39 cellular contexts compared by ENCODE assay signal in the genomic region with DNA sequence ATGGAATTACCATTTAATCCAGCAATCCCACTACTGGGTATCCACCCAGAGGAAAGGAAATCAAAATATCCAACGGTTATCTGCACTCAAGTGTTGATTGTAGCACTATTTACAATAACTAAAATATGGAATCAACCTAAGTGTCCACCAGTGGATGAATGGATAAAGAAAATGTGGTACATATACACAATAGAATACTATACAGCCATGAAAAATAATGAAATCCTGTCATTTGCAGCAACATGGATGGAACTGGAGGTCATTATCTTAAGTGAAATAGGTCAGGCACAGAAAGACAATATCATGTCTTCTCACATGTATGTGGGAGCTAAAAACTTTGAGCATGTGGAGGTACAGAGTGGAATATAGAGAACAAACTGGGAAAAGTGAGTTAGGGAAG.
"Had no signal": no experiment of that assay in that cellular context is flagged by ENCODE, and none has a peak within 500 bp of the region (broad histone marks: within the 10 kb centered on the region; RNA-seq: fewer than 3 reads in every experiment).

No MANE protein-coding gene starts in this region.

- H3K27me3 ChIP-seq: adrenal gland, ascending aorta, body of pancreas, brain microvascular endothelial cell, breast epithelium, cardiac muscle cell had no signal

- H3K4me3 ChIP-seq: adrenal gland, ascending aorta, body of pancreas, breast epithelium, cardiac muscle cell had no signal

- H3K27me3 Mint-ChIP-seq: brain had no signal

- H3K4me1 ChIP-seq: adrenal gland, ascending aorta, body of pancreas, breast epithelium had no signal

- FAIRE-seq: astrocyte, bronchial epithelial cell had no signal

- H3K27ac Mint-ChIP-seq: activated naive CD4-positive, alpha-beta T cell treated with anti-CD3 and anti-CD28 coated beads for 36 hours; activated naive CD4-positive, alpha-beta T cell treated with anti-CD3 and anti-CD28 coated beads, Interleukin-2, amount 10 ng/mL, durations not matched to agents 7 days and 5 days; activated naive CD4-positive, alpha-beta T cell treated with anti-CD3 and anti-CD28 coated beads, Interleukin-2, amount 50 U/mL, for 24 hours; activated naive CD4-positive, alpha-beta T cell treated with anti-CD3 and anti-CD28 coated beads, Interleukin-2, amount 50 U/mL, for 72 hours; activated naive CD8-positive, alpha-beta T cell; activated naive CD8-positive, alpha-beta T cell treated with anti-CD3 and anti-CD28 coated beads for 36 hours; activated naive CD8-positive, alpha-beta T cell treated with anti-CD3 and anti-CD28 coated beads, Interleukin-2, amount 10 ng/mL, durations not matched to agents 7 days and 5 days; activated naive CD8-positive, alpha-beta T cell treated with anti-CD3 and anti-CD28 coated beads, Interleukin-2, amount 50 U/mL, for 24 hours; activated T-cell treated with anti-CD3 and anti-CD28 coated beads, Interleukin-2, amount 50 U/mL, for 24 hours; activated T-cell treated with anti-CD3 and anti-CD28 coated beads, Interleukin-2, amount 50 U/mL, for 72 hours; activated T-helper 1 cell treated with anti-CD3 and anti-CD28 coated beads, Interleukin-12 subunit alpha, Interleukin-12 subunit beta, Interleukin-2, Interleukin-4 antibody, amounts not matched to agents 30 ng/mL and 10 ng/mL and 1 ng/mL, durations not matched to agents 14 hours and 24 hours and 36 hours; activated T-helper 17 cell treated with anti-CD3 and anti-CD28 coated beads, Interleukin-2, amount 50 U/mL, for 72 hours; activated T-helper 2 cell treated with anti-CD3 and anti-CD28 coated beads, Interferon-gamma antibody, Interleukin-2, Interleukin-4, amounts not matched to agents 10 μg/mL and 5 μg/mL and 100 μg/mL, durations not matched to agents 14 hours and 24 hours and 36 hours; brain had no signal

- H3K4me3 Mint-ChIP-seq: activated naive CD4-positive, alpha-beta T cell treated with anti-CD3 and anti-CD28 coated beads for 36 hours; activated naive CD4-positive, alpha-beta T cell treated with anti-CD3 and anti-CD28 coated beads, Interleukin-2, amount 10 ng/mL, durations not matched to agents 7 days and 5 days; activated naive CD4-positive, alpha-beta T cell treated with anti-CD3 and anti-CD28 coated beads, Interleukin-2, amount 50 U/mL, for 24 hours; activated naive CD8-positive, alpha-beta T cell; activated naive CD8-positive, alpha-beta T cell treated with anti-CD3 and anti-CD28 coated beads for 36 hours; activated naive CD8-positive, alpha-beta T cell treated with anti-CD3 and anti-CD28 coated beads, Interleukin-2, amount 10 ng/mL, durations not matched to agents 7 days and 5 days; activated naive CD8-positive, alpha-beta T cell treated with anti-CD3 and anti-CD28 coated beads, Interleukin-2, amount 50 U/mL, for 24 hours; activated T-cell treated with anti-CD3 and anti-CD28 coated beads, Interleukin-2, amount 50 U/mL, for 24 hours; activated T-cell treated with anti-CD3 and anti-CD28 coated beads, Interleukin-2, amount 50 U/mL, for 4 hours; activated T-cell treated with anti-CD3 and anti-CD28 coated beads, Interleukin-2, amount 50 U/mL, for 72 hours; activated T-helper 1 cell treated with anti-CD3 and anti-CD28 coated beads, Interleukin-12 subunit alpha, Interleukin-12 subunit beta, Interleukin-2, Interleukin-4 antibody, amounts not matched to agents 30 ng/mL and 10 ng/mL and 1 ng/mL, durations not matched to agents 14 hours and 24 hours and 36 hours; activated T-helper 17 cell treated with anti-CD3 and anti-CD28 coated beads, Interleukin-2, amount 50 U/mL, for 72 hours; brain; central memory CD8-positive, alpha-beta T cell had no signal

- H3K4me1 Mint-ChIP-seq: activated naive CD4-positive, alpha-beta T cell treated with anti-CD3 and anti-CD28 coated beads, Interleukin-2, amount 10 ng/mL, durations not matched to agents 7 days and 5 days; activated naive CD4-positive, alpha-beta T cell treated with anti-CD3 and anti-CD28 coated beads, Interleukin-2, amount 50 U/mL, for 24 hours; activated naive CD8-positive, alpha-beta T cell treated with anti-CD3 and anti-CD28 coated beads, Interleukin-2, amount 50 U/mL, for 24 hours; activated T-helper 17 cell treated with anti-CD3 and anti-CD28 coated beads, Interleukin-2, amount 50 U/mL, for 72 hours; central memory CD8-positive, alpha-beta T cell had no signal

- DNase-seq: activated effector memory CD4-positive, alpha-beta T cell treated with anti-CD3 and anti-CD28 coated beads, Interleukin-2, amount 50 U/mL, for 16 hours; activated effector memory CD4-positive, alpha-beta T cell treated with Interleukin-2 at 50 U/mL for 16 hours; activated gamma-delta T cell; activated gamma-delta T cell treated with Interleukin-2 at 50 U/mL for 16 hours; activated naive CD4-positive, alpha-beta T cell; activated naive CD4-positive, alpha-beta T cell treated with anti-CD3 and anti-CD28 coated beads for 36 hours; activated naive CD4-positive, alpha-beta T cell treated with anti-CD3 and anti-CD28 coated beads, Interleukin-2, amount 10 ng/mL, durations not matched to agents 7 days and 5 days; activated naive CD4-positive, alpha-beta T cell treated with anti-CD3 and anti-CD28 coated beads, Interleukin-2, amount 50 U/mL, for 16 hours; activated naive CD4-positive, alpha-beta T cell treated with Interleukin-2 at 50 U/mL for 16 hours; activated naive CD8-positive, alpha-beta T cell treated with anti-CD3 and anti-CD28 coated beads for 36 hours; activated naive CD8-positive, alpha-beta T cell treated with anti-CD3 and anti-CD28 coated beads, Interleukin-2, amount 10 ng/mL, durations not matched to agents 7 days and 5 days; activated naive CD8-positive, alpha-beta T cell treated with anti-CD3 and anti-CD28 coated beads, Interleukin-2, amount 50 U/mL, for 24 hours; activated T-cell treated with anti-CD3 and anti-CD28 coated beads, Interleukin-2, amount 50 U/mL, for 24 hours; activated T-cell treated with anti-CD3 and anti-CD28 coated beads, Interleukin-2, amount 50 U/mL, for 4 hours; activated T-cell treated with anti-CD3 and anti-CD28 coated beads, Interleukin-2, amount 50 U/mL, for 48 hours; activated T-cell treated with anti-CD3 and anti-CD28 coated beads, Interleukin-2, amount 50 U/mL, for 72 hours; adrenal gland; amniotic stem cell; amygdala; anterior cingulate cortex; aorta; body of pancreas; brain microvascular endothelial cell; caudate nucleus; central memory CD4-positive, alpha-beta T cell; cerebellar nuclear complex had no signal

- ATAC-seq: activated naive CD4-positive, alpha-beta T cell treated with anti-CD3 and anti-CD28 coated beads, Interleukin-2, amount 50 U/mL, for 72 hours; activated naive CD8-positive, alpha-beta T cell treated with anti-CD3 and anti-CD28 coated beads, Interleukin-2, amount 50 U/mL, for 24 hours; activated T-cell treated with anti-CD3 and anti-CD28 coated beads, Interleukin-2, amount 50 U/mL, for 4 hours; activated T-cell treated with anti-CD3 and anti-CD28 coated beads, Interleukin-2, amount 50 U/mL, for 72 hours; activated T-helper 17 cell treated with anti-CD3 and anti-CD28 coated beads, Interleukin-2, amount 50 U/mL, for 72 hours; body of pancreas had no signal

- H3K36me3 ChIP-seq: adrenal gland, ascending aorta, brain microvascular endothelial cell, breast epithelium, cardiac muscle cell had no signal

- H3K27ac ChIP-seq: adrenal gland, ascending aorta, body of pancreas, brain microvascular endothelial cell, breast epithelium, cardiac muscle cell had no signal

- H3K36me3 Mint-ChIP-seq: activated naive CD4-positive, alpha-beta T cell treated with anti-CD3 and anti-CD28 coated beads, Interleukin-2, amount 10 ng/mL, durations not matched to agents 7 days and 5 days; activated naive CD8-positive, alpha-beta T cell treated with anti-CD3 and anti-CD28 coated beads, Interleukin-2, amount 10 ng/mL, durations not matched to agents 7 days and 5 days; brain had no signal
